Comparison of ENCODE assay signal across 8 cellular contexts in genomic region chr2:74835831-74836674, GRCh38. TPM values are rescaled to one million over a fixed set of nuclear protein-coding genes. Genes with fewer than 3 reads are reported as not detected.
DNase-seq lines count a peak whose midpoint lies in the region; ATAC-seq, FAIRE-seq and TF ChIP-seq lines count a peak whose summit lies in the region.

No MANE protein-coding gene starts in this region.

- H4K20me1 ChIP-seq in Loucy (ENCODE audit: insufficient read depth, low read length, poor library complexity, severe bottlenecking) (peaks cover 36% of the 10 kb centered on the region), endothelial cell of umbilical vein (replicated peaks; ENCODE audit: control insufficient read depth, extremely low read depth, insufficient read depth, low read length) (no peaks in the 10 kb centered on the region)

- H3K4me1 ChIP-seq in Caco-2 (peaks cover 29% of the 10 kb centered on the region), Loucy (ENCODE audit: insufficient read depth, low read length, poor library complexity, severe bottlenecking) (peaks cover 60% of the 10 kb centered on the region), endothelial cell of umbilical vein (ENCODE audit: control insufficient read depth, extremely low read depth, insufficient read depth, low read length) (peaks cover 13% of the 10 kb centered on the region)

- POLR2A ChIA-PET in Caco-2 (lab: Charles Lee): interaction anchor here (0.7 to 1.3 kb wide), 4 partner anchors 9 to 182 kb away, joined by 3 to 10 read pairs (median 4); partner anchors contain the start of gene SEMA4F
- POLR2A ChIA-PET in endothelial cell of umbilical vein (lab: Charles Lee): no interaction called here

- ATAC-seq in GM18870 (IDR thresholded peaks at IDR 0.05; ENCODE audit: unreplicated experiment) (peak; percentile 38), natural killer cell (no peak), HG03571 (IDR thresholded peaks at IDR 0.05; ENCODE audit: unreplicated experiment) (no peak)

- dilution Hi-C loops in endothelial cell of umbilical vein (cut with MboI; ENCODE audit: extremely low pct_ligation_motif_present, low sequenced_read_pairs): no loop called here

- H3K9me3 Mint-ChIP-seq in Caco-2 (ENCODE audit: unreplicated experiment): no peaks in the 10 kb centered on the region
- H3K9me3 Mint-ChIP-seq in natural killer cell: no peaks in the 10 kb centered on the region

- H3K4me3 ChIP-seq in Caco-2 (ENCODE audit: low read depth, low read length) (peak overlapping the region; percentile 80), Loucy (ENCODE audit: low read length, poor library complexity, severe bottlenecking) (peak overlapping the region; percentile 93), SK-N-MC (peak overlapping the region; percentile 97), endothelial cell of umbilical vein (replicated peaks in 1 of 3; ENCODE audit: insufficient read depth in 1 of 3, low read depth in 1 of 3, low read length in 3 of 3) (peak overlapping the region; percentile 67 to 88 (median 80))

- H3K27ac Mint-ChIP-seq in Caco-2 (ENCODE audit: unreplicated experiment) (peak overlapping the region; percentile 93), natural killer cell (no peak overlapping the region)

- H3K79me2 ChIP-seq in Loucy (ENCODE audit: insufficient read depth, low read length): peaks cover 69% of the 10 kb centered on the region
- H3K79me2 ChIP-seq in endothelial cell of umbilical vein (ENCODE audit: control insufficient read depth, insufficient read depth, low read length): peaks cover 14% of the 10 kb centered on the region

- no peaks in the 10 kb centered on the region for H3K36me3 ChIP-seq in Caco-2 (ENCODE audit: control insufficient read depth, insufficient read depth, low read length)
- H3K36me3 ChIP-seq in Loucy (ENCODE audit: insufficient read depth, low read length): no peaks in the 10 kb centered on the region; the same call in 1 of the 2 replicates
- H3K36me3 ChIP-seq in SK-N-MC (ENCODE audit: insufficient read depth, low read length): no peaks in the 10 kb centered on the region
- no peaks in the 10 kb centered on the region for H3K36me3 ChIP-seq in endothelial cell of umbilical vein (ENCODE audit: control insufficient read depth in 2 of 2, extremely low read depth in 1 of 2, insufficient read depth in 2 of 2, low read length in 2 of 2)

- no peaks in the 10 kb centered on the region for H3K9me3 ChIP-seq in Caco-2
- H3K9me3 ChIP-seq in Loucy (ENCODE audit: insufficient read depth, low read depth, low read length): no peaks in the 10 kb centered on the region
- no peaks in the 10 kb centered on the region for H3K9me3 ChIP-seq in SK-N-MC (ENCODE audit: low read depth, low read length)
- H3K9me3 ChIP-seq in endothelial cell of umbilical vein (replicated peaks; ENCODE audit: control insufficient read depth, insufficient read depth, low read length): no peaks in the 10 kb centered on the region

- peak overlapping the region; percentile 92 for H3K4me2 ChIP-seq in Loucy (ENCODE audit: low read depth, low read length, poor library complexity, severe bottlenecking)
- peak overlapping the region; percentile 71 for H3K4me2 ChIP-seq in endothelial cell of umbilical vein (ENCODE audit: insufficient read depth, low read length)

- TF ChIP-seq POLR2A in endothelial cell of umbilical vein (IDR thresholded peaks at IDR 0.05; ENCODE audit: low read depth, low read length): no peak

- H3K27ac ChIP-seq in SK-N-MC (no peak overlapping the region; the same call in 1 of the 2 replicates), endothelial cell of umbilical vein (ENCODE audit: insufficient read depth, low read depth, low read length) (no peak overlapping the region)

- H3K4me3 Mint-ChIP-seq in Caco-2 (ENCODE audit: unreplicated experiment) (peak overlapping the region; percentile 92), natural killer cell (peak overlapping the region; percentile 89)

- H3K9me2 ChIP-seq in Loucy (replicated peaks; ENCODE audit: low read depth, low read length): no peaks in the 10 kb centered on the region

- FAIRE-seq in endothelial cell of umbilical vein (lab: Jason Lieb, UNC): peak; percentile 89

- peaks cover 9% of the 10 kb centered on the region; the same call in 1 of the 2 replicates for H3F3A ChIP-seq in Loucy (ENCODE audit: low read depth)

- BruUV-seq in Caco-2 (replicated peaks; lab: Mats Ljungman, UMichigan): TSS peak; percentile 35
- TSS peak; percentile 11 for BruUV-seq in endothelial cell of umbilical vein (replicated peaks; lab: Mats Ljungman, UMichigan)

- no peaks in the 10 kb centered on the region for H3K9me1 ChIP-seq in endothelial cell of umbilical vein (replicated peaks; ENCODE audit: control insufficient read depth, extremely low read depth, insufficient read depth, low read length)

- intact Hi-C loops in Caco-2 (cut with micrococcal nuclease; ENCODE audit: unreplicated experiment): loop anchor here (1.0 to 2.0 kb wide), 8 partner anchors 8 to 146 kb away; no protein-coding TSS in a partner anchor
- intact Hi-C loops in endothelial cell of umbilical vein (cut with micrococcal nuclease): loop anchor here (1.0 to 5.0 kb wide), 5 partner anchors 7 to 184 kb away; partner anchors contain the start of gene SEMA4F
- intact Hi-C loops in natural killer cell (cut with micrococcal nuclease): loop anchor here (1.0 kb wide), 1 partner anchor 40 kb away; no protein-coding TSS in a partner anchor

- H3K27me3 Mint-ChIP-seq in Caco-2 (ENCODE audit: insufficient read depth, unreplicated experiment): no peaks in the 10 kb centered on the region
- H3K27me3 Mint-ChIP-seq in natural killer cell (ENCODE audit: low read depth in 2 of 2): peaks cover 32 to 34% of the 10 kb centered on the region in 2 donors

- H2AFZ ChIP-seq in Loucy (ENCODE audit: low read length) (no peak overlapping the region), endothelial cell of umbilical vein (ENCODE audit: low read depth, low read length) (no peak overlapping the region)

- peak overlapping the region; percentile 85 for H3K9ac ChIP-seq in Loucy (ENCODE audit: low read depth, low read length, poor library complexity, severe bottlenecking)
- H3K9ac ChIP-seq in SK-N-MC (ENCODE audit: insufficient read length): peak overlapping the region; percentile 82
- no peak overlapping the region for H3K9ac ChIP-seq in endothelial cell of umbilical vein (replicated peaks; ENCODE audit: extremely low read depth, insufficient read depth, low read length)

- DNase-seq in Caco-2: peak in 1 of 2 experiments; percentile 53
- DNase-seq in SK-N-MC (ENCODE audit: low read depth, low spot score): no peak
- peak; percentile 54 for DNase-seq in endothelial cell of umbilical vein (ENCODE audit: low read depth, low spot score)
- DNase-seq in natural killer cell: no peak
- no peak for DNase-seq in stimulated activated CD4-positive, alpha-beta T cell treated with anti-CD3 and anti-CD28 coated beads, Interleukin-1b, Interleukin-23, amount 100 ng/mL, for 48 hours

- peak; percentile 78 to 79 for TF ChIP-seq CTCF in Caco-2 (IDR thresholded peaks at IDR 0.05; ENCODE audit: insufficient read depth in 1 of 2, low read depth in 1 of 2, low read length in 1 of 2, severe bottlenecking in 1 of 2, unreplicated experiment in 1 of 2)
- peak; percentile 84 for TF ChIP-seq CTCF in Loucy (conservative IDR thresholded peaks at IDR 0.05; ENCODE audit: low read length)
- TF ChIP-seq CTCF in endothelial cell of umbilical vein (IDR thresholded peaks at IDR 0.05; ENCODE audit: extremely low read depth in 1 of 2, insufficient read depth in 1 of 2, low read depth in 1 of 2, low read length in 2 of 2): peak; percentile 51 to 57
- peak; percentile 61 for TF ChIP-seq CTCF in natural killer cell (IDR thresholded peaks at IDR 0.05)

- H3K36me3 Mint-ChIP-seq in Caco-2 (ENCODE audit: insufficient read depth, unreplicated experiment) (peaks cover 24% of the 10 kb centered on the region), natural killer cell (no peaks in the 10 kb centered on the region)

- H3K27me3 ChIP-seq in Caco-2 (replicated peaks; ENCODE audit: control insufficient read depth, insufficient read depth, low read length): no peaks in the 10 kb centered on the region
- no peaks in the 10 kb centered on the region for H3K27me3 ChIP-seq in Loucy (ENCODE audit: insufficient read depth, low read length, poor library complexity, severe bottlenecking)
- H3K27me3 ChIP-seq in endothelial cell of umbilical vein (ENCODE audit: control insufficient read depth in 2 of 2, insufficient read depth in 2 of 2, low read length in 2 of 2): no peaks in the 10 kb centered on the region

- CTCF ChIA-PET in Caco-2 (lab: Charles Lee): interaction anchor here (0.9 to 2.7 kb wide), 9 partner anchors 8 to 145 kb away, joined by 3 to 18 read pairs (median 6); no protein-coding TSS in a partner anchor
- CTCF ChIA-PET in endothelial cell of umbilical vein (lab: Charles Lee): interaction anchor here (0.6 to 6.4 kb wide), 16 partner anchors 7 to 122 kb away, joined by 3 to 89 read pairs (median 4); no protein-coding TSS in a partner anchor

- H3K4me1 Mint-ChIP-seq in Caco-2 (ENCODE audit: low read depth, unreplicated experiment): peaks cover 38% of the 10 kb centered on the region
- H3K4me1 Mint-ChIP-seq in natural killer cell: peaks cover 15 to 17% of the 10 kb centered on the region in 2 donors

TF ChIP-seq in endothelial cell of umbilical vein, 7 proteins besides CTCF, POLR2A, EP300 and RAD21:
- TF ChIP-seq POLR2AphosphoS5 (IDR thresholded peaks at IDR 0.05; ENCODE audit: insufficient read depth, low read depth, low read length) (no peak), MYC (IDR thresholded peaks at IDR 0.05; ENCODE audit: low read depth, low read length) (no peak), JUN (IDR thresholded peaks at IDR 0.05; ENCODE audit: borderline replicate concordance, insufficient read depth, insufficient read length, low read depth) (no peak)

RNA-seq across cellular contexts. Expression of gene HK2, which starts 2.1 kb away (rescaled TPM):
- total RNA-seq in Caco-2 (2022) (19.9 and 22.6 TPM in 2 replicates), endothelial cell of umbilical vein (11.0 and 13.0 TPM in 2 replicates), natural killer cell (1 to 10 TPM; 1.6 to 9.4 (median 3.5) TPM)
- polyA plus RNA-seq in endothelial cell of umbilical vein: 2.4 and 3.4 TPM in 2 replicates
- 4.3 and 5.7 TPM in 2 replicates for polyA plus RNA-seq in endothelial cell of umbilical vein (2011; cell fraction: cytosol; rRNA removed)
- polyA plus RNA-seq in endothelial cell of umbilical vein (2011; cell fraction: nucleus; rRNA removed): 6.9 and 9.8 TPM in 2 replicates
- 7.2 and 9.5 TPM in 2 replicates for polyA plus RNA-seq in endothelial cell of umbilical vein (2012)
- 12.5 and 13.1 TPM in 2 replicates for polyA minus RNA-seq in endothelial cell of umbilical vein
- polyA minus RNA-seq in endothelial cell of umbilical vein (2011; cell fraction: cytosol; rRNA and poly(A)+ RNA removed): 37.8 TPM
- polyA minus RNA-seq in endothelial cell of umbilical vein (2011; cell fraction: nucleus; rRNA and poly(A)+ RNA removed): 5.6 TPM in 2 replicates
